Comparison of ENCODE assay signal across 8 cellular contexts in the genomic region with DNA sequence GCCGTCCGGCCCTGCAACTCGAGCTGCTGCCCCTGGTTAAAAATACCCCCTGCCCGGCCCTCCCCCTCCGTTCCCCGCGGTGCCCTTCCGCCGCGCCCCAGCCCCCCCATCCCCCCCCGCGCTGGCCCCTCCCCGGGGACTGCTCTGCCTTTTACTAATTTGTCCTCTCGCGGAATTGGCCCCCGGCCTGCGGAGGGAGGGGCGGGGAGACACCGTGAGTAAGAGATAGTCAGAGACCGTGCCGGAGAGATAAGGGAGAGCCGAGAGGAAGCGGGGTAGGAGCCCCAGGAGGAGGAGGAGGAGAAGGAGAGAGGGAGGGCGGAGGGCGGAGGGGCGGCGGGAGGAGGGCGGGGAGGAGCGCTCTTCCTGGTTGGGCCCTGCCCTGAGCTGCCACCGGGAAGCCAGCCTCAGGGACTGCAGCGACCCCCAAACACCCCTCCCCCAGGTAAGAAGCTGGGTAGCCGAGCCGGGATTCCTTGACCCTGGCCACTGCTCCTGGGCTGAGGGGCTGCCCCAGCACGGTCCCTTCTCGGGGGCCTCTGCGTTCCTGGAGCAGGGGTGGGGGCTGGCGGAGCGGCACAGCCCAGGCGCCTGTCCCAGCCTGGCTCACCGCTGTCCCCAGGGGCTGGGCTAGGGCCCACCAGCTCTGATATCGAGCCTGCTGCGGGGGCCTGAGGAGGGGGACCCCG. TPM values are rescaled to one million over a fixed set of nuclear protein-coding genes. Genes with fewer than 3 reads are reported as not detected.
DNase-seq lines count a peak whose midpoint lies in the region; ATAC-seq and TF ChIP-seq lines count a peak whose summit lies in the region.

A gene (plus strand): TSS at position 360 of the 689 bp plus-strand sequence. CDS start 774 bp downstream, outside the sequence.

- ATAC-seq in HG03521 (IDR thresholded peaks at IDR 0.05; ENCODE audit: unreplicated experiment) = peak; percentile 16

- TF ChIP-seq CTCF in OCI-LY3 (IDR thresholded peaks at IDR 0.05; ENCODE audit: low read depth, low read length) (no peak), endothelial cell (IDR thresholded peaks at IDR 0.05; ENCODE audit: unreplicated experiment) (peak; percentile 30)

- H3K4me3 Mint-ChIP-seq in endothelial cell (ENCODE audit: unreplicated experiment) = peak within 1 kb of the TSS; percentile 96

- H3K9me3 Mint-ChIP-seq in endothelial cell (ENCODE audit: unreplicated experiment) = no peaks in the 10 kb centered on the region

- H3K4me1 Mint-ChIP-seq in endothelial cell (ENCODE audit: unreplicated experiment) = peaks cover 10% of the 10 kb centered on the region

- H3K4me3 ChIP-seq in ACC112 (ENCODE audit: low read depth, low read length) (peak within 1 kb of the TSS; percentile 91), OCI-LY3 (ENCODE audit: low read length) (peak within 1 kb of the TSS; percentile 94)

- peak within 1 kb of the TSS; percentile 94 for H3K9ac ChIP-seq in OCI-LY3 (ENCODE audit: low read length)

- in situ Hi-C loops in GM18951 (cut with MboI; ENCODE audit: low sequenced_read_pairs, unreplicated experiment) = no loop called here

- H3K4me1 ChIP-seq in ACC112 (ENCODE audit: control insufficient read depth, insufficient read depth, low read length, unreplicated experiment) (peaks cover 9% of the 10 kb centered on the region), OCI-LY3 (ENCODE audit: low read length) (peaks cover 13% of the 10 kb centered on the region)

- H3K36me3 Mint-ChIP-seq in endothelial cell (ENCODE audit: low read depth, unreplicated experiment) = peaks cover 13% of the 10 kb centered on the region

- H3K79me2 ChIP-seq in ACC112 (ENCODE audit: control insufficient read depth, insufficient read depth, low read length, unreplicated experiment) (peaks cover 33% of the 10 kb centered on the region), OCI-LY3 (ENCODE audit: low read length) (peaks cover 13% of the 10 kb centered on the region)

- peak within 1 kb of the TSS; percentile 76 for H2AFZ ChIP-seq in ACC112 (ENCODE audit: low read length, unreplicated experiment)
- peak within 1 kb of the TSS; percentile 65 for H2AFZ ChIP-seq in OCI-LY3 (ENCODE audit: low read depth, low read length)

- no peak within 1 kb of the TSS for H3K27ac ChIP-seq in ACC112 (ENCODE audit: low read depth, low read length)
- peak within 1 kb of the TSS; percentile 49 for H3K27ac ChIP-seq in OCI-LY3 (ENCODE audit: low read length)

- H3K36me3 ChIP-seq in ACC112 (ENCODE audit: insufficient read depth, low read length) (peaks cover 2% of the 10 kb centered on the region; the same call in 1 of the 2 replicates), OCI-LY3 (replicated peaks; ENCODE audit: low read depth, low read length) (peaks cover 12% of the 10 kb centered on the region)

- H3K27me3 Mint-ChIP-seq in endothelial cell (ENCODE audit: unreplicated experiment) = peaks cover 8% of the 10 kb centered on the region

- H3K27me3 ChIP-seq in ACC112 (ENCODE audit: insufficient read depth, low read length) (no peaks in the 10 kb centered on the region), OCI-LY3 (ENCODE audit: low read depth, low read length) (no peaks in the 10 kb centered on the region)

- TF ChIP-seq POLR2A in GM18951 (IDR thresholded peaks at IDR 0.05; ENCODE audit: extremely low read depth, insufficient read depth, insufficient read length) = peak; percentile 17

- H3K27ac Mint-ChIP-seq in endothelial cell (ENCODE audit: unreplicated experiment) = peak within 1 kb of the TSS; percentile 45

- peak within 1 kb of the TSS; percentile 98 for H3K4me2 ChIP-seq in OCI-LY3 (ENCODE audit: low read length)

- DNase-seq in activated CD8-positive, alpha-beta memory T cell treated with anti-CD3 and anti-CD28 coated beads, Interleukin-2, amount 50 U/mL, for 24 hours (ENCODE audit: extremely low read depth) = peak; percentile 62
- DNase-seq in endothelial cell (ENCODE audit: low spot score) = peak; percentile 41
- peak; percentile 19 for DNase-seq in midbrain (lab: John Stamatoyannopoulos, UW)
- peak; percentile 62 to 80 for DNase-seq in stimulated activated CD8-positive, alpha-beta memory T cell treated with anti-CD3 and anti-CD28 coated beads, Interleukin-15, amount 100 ng/mL, for 48 hours (ENCODE audit: low read depth in 2 of 2)

- H4K20me1 ChIP-seq in OCI-LY3 (ENCODE audit: insufficient read depth, low read length) = no peaks in the 10 kb centered on the region

- H3K9me3 ChIP-seq in OCI-LY3 (ENCODE audit: insufficient read depth, low read length) = no peaks in the 10 kb centered on the region

RNA-seq across cellular contexts. Expression of the gene that starts here (rescaled TPM):
- 148 TPM for total RNA-seq in endothelial cell (ENCODE audit: unreplicated experiment)

Comparison
In these comparisons a context has a peak if more than half of its experiments do, and no peak if none do; other contexts are left out.
1. DNase-seq: peak in every context shown above with its lines; median percentile 71 in stimulated activated CD8-positive, alpha-beta memory T cell treated with anti-CD3 and anti-CD28 coated beads, Interleukin-15, amount 100 ng/mL, for 48 hours; 62 in activated CD8-positive, alpha-beta memory T cell treated with anti-CD3 and anti-CD28 coated beads, Interleukin-2, amount 50 U/mL, for 24 hours; 41 in endothelial cell; 19 in midbrain.